ENCODE assay signal across 20 cellular contexts in the genomic region with DNA sequence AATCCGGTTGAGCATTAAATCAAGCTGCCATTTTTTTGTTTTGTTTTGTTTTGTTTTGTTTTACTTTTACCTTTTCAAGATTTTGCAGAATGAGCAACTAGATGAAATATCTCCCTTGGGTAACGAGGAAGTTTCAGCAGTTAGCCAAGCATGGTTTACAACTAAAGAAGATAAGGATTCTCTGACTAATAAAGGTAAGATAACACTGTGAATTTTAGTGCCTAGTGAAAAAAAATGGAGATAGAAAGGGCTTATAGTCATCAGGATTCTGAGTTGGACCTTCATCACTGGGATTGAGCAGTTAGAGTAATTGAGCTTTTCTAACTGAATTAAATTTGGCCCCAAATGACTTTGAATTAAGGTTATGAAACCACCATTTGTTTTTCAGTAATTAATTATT.
"Had no signal": no experiment of that assay in that cellular context is flagged by ENCODE, and none has a peak within 500 bp of the region (broad histone marks: within the 10 kb centered on the region; RNA-seq: fewer than 3 reads in every experiment).

No MANE protein-coding gene starts in this region.

- H3K27me3 ChIP-seq: brain microvascular endothelial cell, heart left ventricle, neutrophil, suprapubic skin had no signal

- H3K4me3 Mint-ChIP-seq: activated CD4-positive, alpha-beta memory T cell treated with anti-CD3 and anti-CD28 coated beads, Interleukin-2, amount 10 ng/mL, durations not matched to agents 7 days and 5 days; activated CD4-positive, alpha-beta T cell treated with anti-CD3 and anti-CD28 coated beads for 36 hours; activated naive CD8-positive, alpha-beta T cell; stimulated activated naive CD8-positive, alpha-beta T cell treated with anti-CD3 and anti-CD28 coated beads, Interleukin-15, Interleukin-2, amounts not matched to agents 100 ng/mL and 50 ng/mL, for 24 hours; T-helper 2 cell treated with Interferon-gamma antibody and Interleukin-4, amounts not matched to agents 5 μg/mL and 100 μg/mL, for 36 hours had no signal

- H3K9me3 Mint-ChIP-seq: activated CD4-positive, alpha-beta memory T cell treated with anti-CD3 and anti-CD28 coated beads, Interleukin-2, amount 10 ng/mL, durations not matched to agents 7 days and 5 days; stimulated activated naive CD8-positive, alpha-beta T cell treated with anti-CD3 and anti-CD28 coated beads, Interleukin-15, Interleukin-2, amounts not matched to agents 100 ng/mL and 50 ng/mL, for 24 hours; T-helper 2 cell treated with Interferon-gamma antibody and Interleukin-4, amounts not matched to agents 5 μg/mL and 100 μg/mL, for 36 hours had no signal

- ATAC-seq: activated CD4-positive, alpha-beta T cell treated with anti-CD3 and anti-CD28 coated beads for 36 hours; heart left ventricle had no signal

- H3K4me3 ChIP-seq: heart left ventricle, lung, suprapubic skin had no signal

- H3K4me1 ChIP-seq: suprapubic skin had no signal

- H3K27ac Mint-ChIP-seq: activated CD4-positive, alpha-beta memory T cell treated with anti-CD3 and anti-CD28 coated beads, Interleukin-2, amount 10 ng/mL, durations not matched to agents 7 days and 5 days; activated CD4-positive, alpha-beta T cell treated with anti-CD3 and anti-CD28 coated beads for 36 hours; activated naive CD8-positive, alpha-beta T cell; stimulated activated naive CD8-positive, alpha-beta T cell treated with anti-CD3 and anti-CD28 coated beads, Interleukin-15, Interleukin-2, amounts not matched to agents 100 ng/mL and 50 ng/mL, for 24 hours; T-helper 2 cell treated with Interferon-gamma antibody and Interleukin-4, amounts not matched to agents 5 μg/mL and 100 μg/mL, for 36 hours had no signal

- H3K27me3 Mint-ChIP-seq: activated CD4-positive, alpha-beta memory T cell treated with anti-CD3 and anti-CD28 coated beads, Interleukin-2, amount 10 ng/mL, durations not matched to agents 7 days and 5 days; activated CD4-positive, alpha-beta T cell treated with anti-CD3 and anti-CD28 coated beads for 36 hours; activated naive CD8-positive, alpha-beta T cell; stimulated activated naive CD8-positive, alpha-beta T cell treated with anti-CD3 and anti-CD28 coated beads, Interleukin-15, Interleukin-2, amounts not matched to agents 100 ng/mL and 50 ng/mL, for 24 hours had no signal

- H3K27ac ChIP-seq: brain microvascular endothelial cell, epithelial cell of prostate, heart left ventricle, neutrophil, suprapubic skin had no signal

- DNase-seq: activated CD4-positive, alpha-beta memory T cell treated with anti-CD3 and anti-CD28 coated beads, Interleukin-2, amount 10 ng/mL, durations not matched to agents 7 days and 5 days; activated CD4-positive, alpha-beta T cell treated with anti-CD3 and anti-CD28 coated beads for 36 hours; activated CD8-positive, alpha-beta memory T cell treated with anti-CD3 and anti-CD28 coated beads, Interleukin-2, amount 50 U/mL, for 4 hours; activated gamma-delta T cell treated with Interleukin-2 at 50 U/mL for 16 hours; anterior cingulate cortex; brain microvascular endothelial cell; cortex of kidney; effector CD8-positive, alpha-beta T cell; heart left ventricle; islet precursor cell; posterior cingulate gyrus; stimulated activated CD4-positive, alpha-beta T cell treated with anti-CD3 and anti-CD28 coated beads, Interleukin-4, amount 100 ng/mL, for 4 hours; stimulated activated CD8-positive, alpha-beta memory T cell treated with anti-CD3 and anti-CD28 coated beads, Interleukin-4, amount 100 ng/mL, for 48 hours had no signal

- H3K9me3 ChIP-seq: heart left ventricle, neutrophil, suprapubic skin had no signal
